Comparison of ENCODE assay signal across 3 cellular contexts in the genomic region with DNA sequence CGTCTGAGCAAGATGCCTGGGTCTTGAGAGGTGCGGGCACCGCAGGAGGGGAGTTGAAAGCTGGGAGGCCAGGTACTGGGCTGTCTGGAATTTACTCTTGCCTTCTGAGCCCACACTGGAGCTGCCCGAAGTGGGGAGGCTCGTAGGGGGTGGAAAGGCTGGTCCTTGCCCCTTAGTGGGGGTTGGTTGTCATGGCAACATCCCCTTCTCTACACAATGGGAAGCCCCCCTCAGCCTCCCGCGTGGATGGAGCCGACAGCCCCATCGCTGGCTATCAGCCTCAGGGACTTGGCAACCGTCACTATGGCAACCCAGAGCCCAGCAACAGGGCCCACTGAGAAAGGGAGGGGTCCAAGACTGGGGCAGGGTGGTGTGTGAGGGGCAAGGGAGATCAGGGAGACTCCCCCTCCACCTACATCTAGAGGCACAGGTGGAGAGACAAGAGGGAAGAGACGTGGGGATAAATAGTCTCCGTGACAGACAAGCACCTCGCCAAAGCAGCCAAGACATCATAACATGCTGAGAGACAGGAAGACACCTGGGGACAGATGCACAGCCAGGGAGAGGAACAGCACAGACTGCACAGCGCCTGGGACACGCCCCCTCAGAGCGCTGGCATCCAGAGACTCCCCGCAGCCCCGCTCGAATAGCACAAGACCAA.
TF ChIP-seq lines count a peak whose summit lies in the region.

No MANE protein-coding gene starts in this region.

TF ChIP-seq in SK-N-SH, 30 proteins besides CTCF, POLR2A, EP300 and RAD21:
- TF ChIP-seq JUND (IDR thresholded peaks at IDR 0.05): no peak
- TF ChIP-seq GATA2 (CRISPR knock-in tag; IDR thresholded peaks at IDR 0.05): no peak
- TF ChIP-seq, protein P1, sequence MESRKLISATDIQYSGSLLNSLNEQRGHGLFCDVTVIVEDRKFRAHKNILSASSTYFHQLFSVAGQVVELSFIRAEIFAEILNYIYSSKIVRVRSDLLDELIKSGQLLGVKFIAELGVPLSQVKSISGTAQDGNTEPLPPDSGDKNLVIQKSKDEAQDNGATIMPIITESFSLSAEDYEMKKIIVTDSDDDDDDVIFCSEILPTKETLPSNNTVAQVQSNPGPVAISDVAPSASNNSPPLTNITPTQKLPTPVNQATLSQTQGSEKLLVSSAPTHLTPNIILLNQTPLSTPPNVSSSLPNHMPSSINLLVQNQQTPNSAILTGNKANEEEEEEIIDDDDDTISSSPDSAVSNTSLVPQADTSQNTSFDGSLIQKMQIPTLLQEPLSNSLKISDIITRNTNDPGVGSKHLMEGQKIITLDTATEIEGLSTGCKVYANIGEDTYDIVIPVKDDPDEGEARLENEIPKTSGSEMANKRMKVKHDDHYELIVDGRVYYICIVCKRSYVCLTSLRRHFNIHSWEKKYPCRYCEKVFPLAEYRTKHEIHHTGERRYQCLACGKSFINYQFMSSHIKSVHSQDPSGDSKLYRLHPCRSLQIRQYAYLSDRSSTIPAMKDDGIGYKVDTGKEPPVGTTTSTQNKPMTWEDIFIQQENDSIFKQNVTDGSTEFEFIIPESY (IDR thresholded peaks at IDR 0.05; ENCODE audit: borderline replicate concordance, low read depth): no peak
- no peak for TF ChIP-seq NFIC (IDR thresholded peaks at IDR 0.05; ENCODE audit: borderline replicate concordance)
- TF ChIP-seq REST (IDR thresholded peaks at IDR 0.05; ENCODE audit: low read depth, low read length): no peak
- TF ChIP-seq TEAD4 (IDR thresholded peaks at IDR 0.05; ENCODE audit: borderline replicate concordance, insufficient read depth): no peak
TF ChIP-seq in SK-N-SH: peak in this region for 0.

TF ChIP-seq in SK-N-SH treated with all-trans-retinoic acid at 6 μM for 48 hours, 23 proteins besides CTCF, POLR2A, EP300 and RAD21:
- TF ChIP-seq ZFP30 (CRISPR knock-in tag; IDR thresholded peaks at IDR 0.05): no peak
- no peak for TF ChIP-seq ZNF565 (CRISPR knock-in tag; conservative IDR thresholded peaks at IDR 0.05; ENCODE audit: low read depth)
- TF ChIP-seq TSHZ2 (CRISPR knock-in tag; IDR thresholded peaks at IDR 0.05): no peak
- no peak for TF ChIP-seq ESRRG (CRISPR knock-in tag; IDR thresholded peaks at IDR 0.05)
- no peak for TF ChIP-seq ARNTL (CRISPR knock-in tag; IDR thresholded peaks at IDR 0.05; ENCODE audit: borderline replicate concordance, low read depth)
- no peak for TF ChIP-seq TOX (CRISPR knock-in tag; IDR thresholded peaks at IDR 0.05; ENCODE audit: borderline replicate concordance)

TF ChIP-seq in H1, 55 proteins besides CTCF, POLR2A, EP300 and RAD21:
- TF ChIP-seq NANOG (IDR thresholded peaks at IDR 0.05; ENCODE audit: insufficient read depth, low read depth, low read length, poor library complexity, severe bottlenecking) (no peak), RBBP5 (IDR thresholded peaks at IDR 0.05; ENCODE audit: borderline replicate concordance, low read depth, low read length) (no peak), SIN3A (conservative IDR thresholded peaks at IDR 0.05 in 1 of 2, IDR thresholded peaks at IDR 0.05 in 1 of 2; ENCODE audit: low read depth in 1 of 2, low read length in 2 of 2) (no peak), POLR2AphosphoS5 (IDR thresholded peaks at IDR 0.05; ENCODE audit: low read depth, low read length) (no peak), SP4 (IDR thresholded peaks at IDR 0.05; ENCODE audit: low read length) (no peak), RXRA (IDR thresholded peaks at IDR 0.05; ENCODE audit: insufficient read depth, low read depth, low read length) (no peak), SIX5 (IDR thresholded peaks at IDR 0.05; ENCODE audit: low read depth, low read length) (no peak), HDAC6 (IDR thresholded peaks at IDR 0.05; ENCODE audit: low read depth, low read length) (no peak), JUND (IDR thresholded peaks at IDR 0.05; ENCODE audit: low read length) (no peak), KDM4A (IDR thresholded peaks at IDR 0.05; ENCODE audit: low read depth, low read length, severe bottlenecking) (no peak), SRF (IDR thresholded peaks at IDR 0.05; ENCODE audit: low read depth, low read length) (no peak), CBX5 (IDR thresholded peaks at IDR 0.05; ENCODE audit: low read depth, low read length) (no peak), SP2 (IDR thresholded peaks at IDR 0.05; ENCODE audit: low read length) (no peak), GTF2F1 (IDR thresholded peaks at IDR 0.05; ENCODE audit: borderline replicate concordance, low read depth, low read length) (no peak), SAP30 (IDR thresholded peaks at IDR 0.05; ENCODE audit: insufficient read depth, insufficient replicate concordance, low read length) (no peak), CHD1 (IDR thresholded peaks at IDR 0.05; ENCODE audit: low read depth, low read length) (no peak)
- TF ChIP-seq, protein P2, sequence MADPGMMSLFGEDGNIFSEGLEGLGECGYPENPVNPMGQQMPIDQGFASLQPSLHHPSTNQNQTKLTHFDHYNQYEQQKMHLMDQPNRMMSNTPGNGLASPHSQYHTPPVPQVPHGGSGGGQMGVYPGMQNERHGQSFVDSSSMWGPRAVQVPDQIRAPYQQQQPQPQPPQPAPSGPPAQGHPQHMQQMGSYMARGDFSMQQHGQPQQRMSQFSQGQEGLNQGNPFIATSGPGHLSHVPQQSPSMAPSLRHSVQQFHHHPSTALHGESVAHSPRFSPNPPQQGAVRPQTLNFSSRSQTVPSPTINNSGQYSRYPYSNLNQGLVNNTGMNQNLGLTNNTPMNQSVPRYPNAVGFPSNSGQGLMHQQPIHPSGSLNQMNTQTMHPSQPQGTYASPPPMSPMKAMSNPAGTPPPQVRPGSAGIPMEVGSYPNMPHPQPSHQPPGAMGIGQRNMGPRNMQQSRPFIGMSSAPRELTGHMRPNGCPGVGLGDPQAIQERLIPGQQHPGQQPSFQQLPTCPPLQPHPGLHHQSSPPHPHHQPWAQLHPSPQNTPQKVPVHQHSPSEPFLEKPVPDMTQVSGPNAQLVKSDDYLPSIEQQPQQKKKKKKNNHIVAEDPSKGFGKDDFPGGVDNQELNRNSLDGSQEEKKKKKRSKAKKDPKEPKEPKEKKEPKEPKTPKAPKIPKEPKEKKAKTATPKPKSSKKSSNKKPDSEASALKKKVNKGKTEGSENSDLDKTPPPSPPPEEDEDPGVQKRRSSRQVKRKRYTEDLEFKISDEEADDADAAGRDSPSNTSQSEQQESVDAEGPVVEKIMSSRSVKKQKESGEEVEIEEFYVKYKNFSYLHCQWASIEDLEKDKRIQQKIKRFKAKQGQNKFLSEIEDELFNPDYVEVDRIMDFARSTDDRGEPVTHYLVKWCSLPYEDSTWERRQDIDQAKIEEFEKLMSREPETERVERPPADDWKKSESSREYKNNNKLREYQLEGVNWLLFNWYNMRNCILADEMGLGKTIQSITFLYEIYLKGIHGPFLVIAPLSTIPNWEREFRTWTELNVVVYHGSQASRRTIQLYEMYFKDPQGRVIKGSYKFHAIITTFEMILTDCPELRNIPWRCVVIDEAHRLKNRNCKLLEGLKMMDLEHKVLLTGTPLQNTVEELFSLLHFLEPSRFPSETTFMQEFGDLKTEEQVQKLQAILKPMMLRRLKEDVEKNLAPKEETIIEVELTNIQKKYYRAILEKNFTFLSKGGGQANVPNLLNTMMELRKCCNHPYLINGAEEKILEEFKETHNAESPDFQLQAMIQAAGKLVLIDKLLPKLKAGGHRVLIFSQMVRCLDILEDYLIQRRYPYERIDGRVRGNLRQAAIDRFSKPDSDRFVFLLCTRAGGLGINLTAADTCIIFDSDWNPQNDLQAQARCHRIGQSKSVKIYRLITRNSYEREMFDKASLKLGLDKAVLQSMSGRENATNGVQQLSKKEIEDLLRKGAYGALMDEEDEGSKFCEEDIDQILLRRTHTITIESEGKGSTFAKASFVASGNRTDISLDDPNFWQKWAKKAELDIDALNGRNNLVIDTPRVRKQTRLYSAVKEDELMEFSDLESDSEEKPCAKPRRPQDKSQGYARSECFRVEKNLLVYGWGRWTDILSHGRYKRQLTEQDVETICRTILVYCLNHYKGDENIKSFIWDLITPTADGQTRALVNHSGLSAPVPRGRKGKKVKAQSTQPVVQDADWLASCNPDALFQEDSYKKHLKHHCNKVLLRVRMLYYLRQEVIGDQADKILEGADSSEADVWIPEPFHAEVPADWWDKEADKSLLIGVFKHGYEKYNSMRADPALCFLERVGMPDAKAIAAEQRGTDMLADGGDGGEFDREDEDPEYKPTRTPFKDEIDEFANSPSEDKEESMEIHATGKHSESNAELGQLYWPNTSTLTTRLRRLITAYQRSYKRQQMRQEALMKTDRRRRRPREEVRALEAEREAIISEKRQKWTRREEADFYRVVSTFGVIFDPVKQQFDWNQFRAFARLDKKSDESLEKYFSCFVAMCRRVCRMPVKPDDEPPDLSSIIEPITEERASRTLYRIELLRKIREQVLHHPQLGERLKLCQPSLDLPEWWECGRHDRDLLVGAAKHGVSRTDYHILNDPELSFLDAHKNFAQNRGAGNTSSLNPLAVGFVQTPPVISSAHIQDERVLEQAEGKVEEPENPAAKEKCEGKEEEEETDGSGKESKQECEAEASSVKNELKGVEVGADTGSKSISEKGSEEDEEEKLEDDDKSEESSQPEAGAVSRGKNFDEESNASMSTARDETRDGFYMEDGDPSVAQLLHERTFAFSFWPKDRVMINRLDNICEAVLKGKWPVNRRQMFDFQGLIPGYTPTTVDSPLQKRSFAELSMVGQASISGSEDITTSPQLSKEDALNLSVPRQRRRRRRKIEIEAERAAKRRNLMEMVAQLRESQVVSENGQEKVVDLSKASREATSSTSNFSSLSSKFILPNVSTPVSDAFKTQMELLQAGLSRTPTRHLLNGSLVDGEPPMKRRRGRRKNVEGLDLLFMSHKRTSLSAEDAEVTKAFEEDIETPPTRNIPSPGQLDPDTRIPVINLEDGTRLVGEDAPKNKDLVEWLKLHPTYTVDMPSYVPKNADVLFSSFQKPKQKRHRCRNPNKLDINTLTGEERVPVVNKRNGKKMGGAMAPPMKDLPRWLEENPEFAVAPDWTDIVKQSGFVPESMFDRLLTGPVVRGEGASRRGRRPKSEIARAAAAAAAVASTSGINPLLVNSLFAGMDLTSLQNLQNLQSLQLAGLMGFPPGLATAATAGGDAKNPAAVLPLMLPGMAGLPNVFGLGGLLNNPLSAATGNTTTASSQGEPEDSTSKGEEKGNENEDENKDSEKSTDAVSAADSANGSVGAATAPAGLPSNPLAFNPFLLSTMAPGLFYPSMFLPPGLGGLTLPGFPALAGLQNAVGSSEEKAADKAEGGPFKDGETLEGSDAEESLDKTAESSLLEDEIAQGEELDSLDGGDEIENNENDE (IDR thresholded peaks at IDR 0.05; ENCODE audit: insufficient replicate concordance, low read length): no peak
- TF ChIP-seq, protein P3, sequence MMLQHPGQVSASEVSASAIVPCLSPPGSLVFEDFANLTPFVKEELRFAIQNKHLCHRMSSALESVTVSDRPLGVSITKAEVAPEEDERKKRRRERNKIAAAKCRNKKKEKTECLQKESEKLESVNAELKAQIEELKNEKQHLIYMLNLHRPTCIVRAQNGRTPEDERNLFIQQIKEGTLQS (IDR thresholded peaks at IDR 0.05; ENCODE audit: insufficient read depth, low read depth, low read length): no peak
TF ChIP-seq in H1: peak in this region for 0.
